ENCODE assay signal across 19 cellular contexts in genomic region chr18:63545094-63545493, GRCh38. TPM values are rescaled to one million over a fixed set of nuclear protein-coding genes. Genes with fewer than 3 reads are reported as not detected.
A peak's percentile ranks its signal among the peaks of the same experiment; 100 is the strongest.
DNase-seq lines count a peak whose midpoint lies in the region; ATAC-seq and TF ChIP-seq lines count a peak whose summit lies in the region.
"Had no signal": no experiment of that assay in that cellular context is flagged by ENCODE, and none has a peak within 500 bp of the region (broad histone marks: within the 10 kb centered on the region; RNA-seq: fewer than 3 reads in every experiment).

No MANE protein-coding gene starts in this region.

- peak; percentile 63 for DNase-seq in DMS79 (lab: John Stamatoyannopoulos, UW)
- no peak for DNase-seq in adipocyte (ENCODE audit: low read depth)
- peak; percentile 15 for DNase-seq in skeletal muscle cell (ENCODE audit: low read depth)
- no peak for DNase-seq in T-helper 17 cell
- no peak for DNase-seq in NCI-H345 treated with DMSO at 0.1 percent for 48 hours (lab: John Stamatoyannopoulos, UW; ENCODE audit: unreplicated experiment)
- no peak for DNase-seq in AML-193 (lab: John Stamatoyannopoulos, UW)
- DNase-seq: BE2C, Kasumi-1, NCI-H187 treated with DMSO at 0.1 percent for 48 hours, NCI-H2107, NCI-H345, PC-3, RPMI8226, SHP77 had no signal

- H3K36me3 ChIP-seq in HEK293 (ENCODE audit: control insufficient read depth in 2 of 2, insufficient read depth in 1 of 2, low read length in 2 of 2) (no peaks in the 10 kb centered on the region), adipocyte (ENCODE audit: control insufficient read depth, insufficient read depth, low read length, severe bottlenecking) (no peaks in the 10 kb centered on the region)
- H3K36me3 ChIP-seq: BE2C had no signal

- no peak overlapping the region for H3K4me3 Mint-ChIP-seq in T-helper 17 cell
- H3K4me3 Mint-ChIP-seq: T-helper 1 cell treated with Interleukin-12 subunit alpha and Interleukin-12 subunit beta and Interleukin-4 antibody, amounts not matched to agents 30 μg/mL and 1 μg/mL, for 36 hours had no signal

- POLR2A ChIA-PET in HEK293 (lab: Yijun Ruan, JAX): no interaction called here

- H3K9ac ChIP-seq in adipocyte (ENCODE audit: low read length): peak overlapping the region; percentile 21

- H3K4me1 Mint-ChIP-seq in T-helper 17 cell: no peaks in the 10 kb centered on the region

- H3K36me3 Mint-ChIP-seq in T-helper 17 cell (ENCODE audit: low read depth): no peaks in the 10 kb centered on the region

- H3K4me3 ChIP-seq in HEK293 (ENCODE audit: low read depth, low read length) (no peak overlapping the region), adipocyte (ENCODE audit: low read length) (peak overlapping the region; percentile 41), skeletal muscle cell (ENCODE audit: low read depth, low read length) (no peak overlapping the region)
- H3K4me3 ChIP-seq: GM12878 had no signal

- H3K27me3 Mint-ChIP-seq in T-helper 17 cell: peaks cover 39% of the 10 kb centered on the region

- H3K9me3 ChIP-seq in HEK293 (ENCODE audit: control insufficient read depth, insufficient read depth, low read depth, low read length) (no peaks in the 10 kb centered on the region), adipocyte (ENCODE audit: control insufficient read depth, low read length) (no peaks in the 10 kb centered on the region), T-helper 17 cell (ENCODE audit: control insufficient read depth, low read length, poor library complexity, severe bottlenecking) (no peaks in the 10 kb centered on the region)
- H3K9me3 ChIP-seq: BE2C had no signal

- no peaks in the 10 kb centered on the region for H3K27me3 ChIP-seq in adipocyte (replicated peaks; ENCODE audit: control insufficient read depth, insufficient read depth, low read length)
- H3K27me3 ChIP-seq: BE2C had no signal

- peaks cover 6% of the 10 kb centered on the region; the same call in 1 of the 2 replicates for H3K4me1 ChIP-seq in HEK293 (ENCODE audit: control insufficient read depth, insufficient read depth, low read length)
- H3K4me1 ChIP-seq in adipocyte (ENCODE audit: control insufficient read depth, insufficient read depth, low read length): peaks cover 21% of the 10 kb centered on the region
- H3K4me1 ChIP-seq: BE2C had no signal

- CTCF ChIA-PET in HEK293 (lab: Yijun Ruan, JAX): interaction anchor here (0.6 to 1.8 kb wide), 6 partner anchors 15 to 943 kb away, joined by 3 to 6 read pairs (median 4); no protein-coding TSS in a partner anchor

- no peak for ATAC-seq in T-helper 17 cell
- ATAC-seq: GM12878, PC-3 had no signal

- H3K27ac Mint-ChIP-seq in T-helper 17 cell: no peak overlapping the region
- H3K27ac Mint-ChIP-seq: T-helper 1 cell treated with Interleukin-12 subunit alpha and Interleukin-12 subunit beta and Interleukin-4 antibody, amounts not matched to agents 30 μg/mL and 1 μg/mL, for 36 hours had no signal

- H3K27ac ChIP-seq in HEK293 (ENCODE audit: extremely low read depth, low read depth, low read length): no peak overlapping the region

- TF ChIP-seq CTCF in HEK293 (tag by site-specific recombination; IDR thresholded peaks at IDR 0.05): no peak

TF ChIP-seq in HEK293, 187 proteins besides CTCF, POLR2A, EP300 and RAD21:
- TF ChIP-seq BCL11B (tag by site-specific recombination; IDR thresholded peaks at IDR 0.05; ENCODE audit: low read depth) (no peak), FEZF1 (tag by site-specific recombination; IDR thresholded peaks at IDR 0.05) (peak; percentile 42), ZBTB8A (tag by site-specific recombination; IDR thresholded peaks at IDR 0.05) (no peak)

RNA-seq across cellular contexts. Expression of gene SERPINB12, which starts 2.9 kb away (rescaled TPM):
- total RNA-seq in T-helper 17 cell: not detected
- total RNA-seq: GM12878, H1, MCF 10A, PC-3 had no signal

RNA-seq across cellular contexts. Expression of gene SERPINB13, which starts 42.0 kb away (rescaled TPM):
- not detected for total RNA-seq in T-helper 17 cell
- total RNA-seq: GM12878, H1, PC-3 had no signal

Comparison
In these comparisons a context has a peak if more than half of its experiments do, and no peak if none do; other contexts are left out.
1. DNase-seq: peak in DMS79 (single experiment) and skeletal muscle cell (single experiment); none in adipocyte (single experiment), T-helper 17 cell (0 of 3), NCI-H345 treated with DMSO at 0.1 percent for 48 hours (single experiment) and AML-193 (0 of 2).